In the genomic region with DNA sequence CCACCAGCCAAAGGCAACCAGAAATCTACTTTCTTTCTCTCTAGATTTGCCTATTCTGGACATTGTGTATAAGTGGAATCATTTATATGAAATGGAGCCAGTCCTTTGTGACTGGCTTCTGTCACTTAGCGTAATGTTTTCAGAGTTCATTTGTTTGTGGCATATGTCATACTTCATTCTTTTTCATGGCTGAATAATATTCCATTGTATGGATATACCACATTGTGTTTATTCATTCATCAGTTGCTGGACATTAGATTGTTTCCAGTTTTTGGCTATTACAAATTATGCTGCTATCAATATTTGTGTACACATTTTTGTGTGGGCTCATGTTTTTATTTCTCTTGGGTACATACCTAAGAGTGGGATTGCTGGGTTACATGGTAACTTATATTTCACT, we compare ENCODE assay signal across 37 cellular contexts.
"Had no signal": no experiment of that assay in that cellular context is flagged by ENCODE, and none has a peak within 500 bp of the region (broad histone marks: within the 10 kb centered on the region; RNA-seq: fewer than 3 reads in every experiment).

No MANE protein-coding gene starts in this region.

- H3K36me3 ChIP-seq: cardiac muscle cell had no signal

- H3K27me3 ChIP-seq: ascending aorta, cardiac muscle cell had no signal

- DNase-seq: activated CD4-positive, alpha-beta memory T cell treated with anti-CD3 and anti-CD28 coated beads, Interleukin-2, amount 10 ng/mL, durations not matched to agents 7 days and 5 days; activated CD4-positive, alpha-beta T cell treated with anti-CD3 and anti-CD28 coated beads for 1 hour; activated CD4-positive, alpha-beta T cell treated with anti-CD3 and anti-CD28 coated beads for 36 hours; activated CD4-positive, alpha-beta T cell treated with anti-CD3 and anti-CD28 coated beads for 48 hours; activated CD4-positive, alpha-beta T cell treated with anti-CD3 and anti-CD28 coated beads, Interleukin-2, amount 10 ng/mL, durations not matched to agents 7 days and 5 days; activated CD4-positive, alpha-beta T cell treated with anti-CD3 and anti-CD28 coated beads, Interleukin-2, amount 50 U/mL, for 48 hours; activated CD4-positive, CD25-positive, alpha-beta regulatory T cell; activated CD8-positive, alpha-beta memory T cell treated with anti-CD3 and anti-CD28 coated beads for 24 hours; activated CD8-positive, alpha-beta memory T cell treated with anti-CD3 and anti-CD28 coated beads, Interleukin-2, amount 10 ng/mL, durations not matched to agents 7 days and 5 days; activated CD8-positive, alpha-beta memory T cell treated with anti-CD3 and anti-CD28 coated beads, Interleukin-2, amount 50 U/mL, for 48 hours; activated CD8-positive, alpha-beta T cell treated with anti-CD3 and anti-CD28 coated beads, Interleukin-2, amount 10 ng/mL, durations not matched to agents 7 days and 5 days; activated effector memory CD4-positive, alpha-beta T cell treated with Interleukin-2 at 50 U/mL for 16 hours; activated gamma-delta T cell; activated naive CD4-positive, alpha-beta T cell treated with anti-CD3 and anti-CD28 coated beads, Interleukin-2, amount 10 ng/mL, durations not matched to agents 7 days and 5 days; activated naive CD4-positive, alpha-beta T cell treated with Interleukin-2 at 50 U/mL for 16 hours; activated naive CD8-positive, alpha-beta T cell treated with anti-CD3 and anti-CD28 coated beads, Interleukin-2, amount 10 ng/mL, durations not matched to agents 7 days and 5 days; activated naive CD8-positive, alpha-beta T cell treated with anti-CD3 and anti-CD28 coated beads, Interleukin-2, amount 50 U/mL, for 24 hours; activated T-cell treated with anti-CD3 and anti-CD28 coated beads, Interleukin-2, amount 50 U/mL, for 24 hours; activated T-cell treated with anti-CD3 and anti-CD28 coated beads, Interleukin-2, amount 50 U/mL, for 48 hours; amygdala; anterior cingulate cortex; caudate nucleus; cerebellar nuclear complex; T-helper 17 cell; T-helper 9 cell had no signal

- H3K4me3 Mint-ChIP-seq: activated CD4-positive, alpha-beta memory T cell treated with anti-CD3 and anti-CD28 coated beads, Interleukin-2, amount 10 ng/mL, durations not matched to agents 7 days and 5 days; activated CD4-positive, alpha-beta T cell treated with anti-CD3 and anti-CD28 coated beads for 36 hours; activated CD4-positive, alpha-beta T cell treated with anti-CD3 and anti-CD28 coated beads, Interleukin-2, amount 10 ng/mL, durations not matched to agents 7 days and 5 days; activated CD8-positive, alpha-beta memory T cell treated with anti-CD3 and anti-CD28 coated beads, Interleukin-2, amount 10 ng/mL, durations not matched to agents 7 days and 5 days; activated CD8-positive, alpha-beta T cell treated with anti-CD3 and anti-CD28 coated beads, Interleukin-2, amount 10 ng/mL, durations not matched to agents 7 days and 5 days; activated naive CD4-positive, alpha-beta T cell treated with anti-CD3 and anti-CD28 coated beads, Interleukin-2, amount 10 ng/mL, durations not matched to agents 7 days and 5 days; activated naive CD4-positive, alpha-beta T cell treated with anti-CD3 and anti-CD28 coated beads, Interleukin-2, amount 50 U/mL, for 24 hours; activated naive CD8-positive, alpha-beta T cell; activated naive CD8-positive, alpha-beta T cell treated with anti-CD3 and anti-CD28 coated beads, Interleukin-2, amount 10 ng/mL, durations not matched to agents 7 days and 5 days; activated naive CD8-positive, alpha-beta T cell treated with anti-CD3 and anti-CD28 coated beads, Interleukin-2, amount 50 U/mL, for 24 hours; activated T-cell treated with anti-CD3 and anti-CD28 coated beads, Interleukin-2, amount 50 U/mL, for 24 hours; brain; central memory CD8-positive, alpha-beta T cell; T-helper 17 cell; T-helper 2 cell treated with Interferon-gamma antibody and Interleukin-4, amounts not matched to agents 5 μg/mL and 100 μg/mL, for 36 hours had no signal

- H3K36me3 Mint-ChIP-seq: activated CD8-positive, alpha-beta memory T cell treated with anti-CD3 and anti-CD28 coated beads, Interleukin-2, amount 10 ng/mL, durations not matched to agents 7 days and 5 days; activated naive CD4-positive, alpha-beta T cell treated with anti-CD3 and anti-CD28 coated beads, Interleukin-2, amount 10 ng/mL, durations not matched to agents 7 days and 5 days; activated naive CD8-positive, alpha-beta T cell had no signal

- H3K27ac ChIP-seq: ascending aorta, cardiac muscle cell, VCaP had no signal

- H3K9me3 ChIP-seq: ascending aorta had no signal

- H3K27ac Mint-ChIP-seq: activated CD4-positive, alpha-beta memory T cell treated with anti-CD3 and anti-CD28 coated beads, Interleukin-2, amount 10 ng/mL, durations not matched to agents 7 days and 5 days; activated CD4-positive, alpha-beta T cell treated with anti-CD3 and anti-CD28 coated beads for 36 hours; activated CD4-positive, alpha-beta T cell treated with anti-CD3 and anti-CD28 coated beads, Interleukin-2, amount 10 ng/mL, durations not matched to agents 7 days and 5 days; activated CD8-positive, alpha-beta memory T cell treated with anti-CD3 and anti-CD28 coated beads, Interleukin-2, amount 10 ng/mL, durations not matched to agents 7 days and 5 days; activated CD8-positive, alpha-beta T cell treated with anti-CD3 and anti-CD28 coated beads, Interleukin-2, amount 10 ng/mL, durations not matched to agents 7 days and 5 days; activated naive CD4-positive, alpha-beta T cell treated with anti-CD3 and anti-CD28 coated beads, Interleukin-2, amount 10 ng/mL, durations not matched to agents 7 days and 5 days; activated naive CD4-positive, alpha-beta T cell treated with anti-CD3 and anti-CD28 coated beads, Interleukin-2, amount 50 U/mL, for 24 hours; activated naive CD8-positive, alpha-beta T cell; activated naive CD8-positive, alpha-beta T cell treated with anti-CD3 and anti-CD28 coated beads, Interleukin-2, amount 10 ng/mL, durations not matched to agents 7 days and 5 days; activated naive CD8-positive, alpha-beta T cell treated with anti-CD3 and anti-CD28 coated beads, Interleukin-2, amount 50 U/mL, for 24 hours; activated T-cell treated with anti-CD3 and anti-CD28 coated beads, Interleukin-2, amount 50 U/mL, for 24 hours; activated T-helper 2 cell treated with anti-CD3 and anti-CD28 coated beads, Interferon-gamma antibody, Interleukin-2, Interleukin-4, amounts not matched to agents 10 μg/mL and 5 μg/mL and 100 μg/mL, durations not matched to agents 14 hours and 24 hours and 36 hours; brain; T-helper 17 cell; T-helper 2 cell treated with Interferon-gamma antibody and Interleukin-4, amounts not matched to agents 5 μg/mL and 100 μg/mL, for 36 hours had no signal

- FAIRE-seq: bronchial epithelial cell, TTC549 had no signal

- H3K27me3 Mint-ChIP-seq: activated naive CD4-positive, alpha-beta T cell treated with anti-CD3 and anti-CD28 coated beads, Interleukin-2, amount 10 ng/mL, durations not matched to agents 7 days and 5 days; activated naive CD8-positive, alpha-beta T cell; activated naive CD8-positive, alpha-beta T cell treated with anti-CD3 and anti-CD28 coated beads, Interleukin-2, amount 10 ng/mL, durations not matched to agents 7 days and 5 days; activated naive CD8-positive, alpha-beta T cell treated with anti-CD3 and anti-CD28 coated beads, Interleukin-2, amount 50 U/mL, for 24 hours; activated T-cell treated with anti-CD3 and anti-CD28 coated beads, Interleukin-2, amount 50 U/mL, for 24 hours; brain had no signal

- H3K4me1 Mint-ChIP-seq: activated CD4-positive, alpha-beta memory T cell treated with anti-CD3 and anti-CD28 coated beads, Interleukin-2, amount 10 ng/mL, durations not matched to agents 7 days and 5 days; activated CD4-positive, alpha-beta T cell treated with anti-CD3 and anti-CD28 coated beads for 36 hours; activated CD4-positive, alpha-beta T cell treated with anti-CD3 and anti-CD28 coated beads, Interleukin-2, amount 10 ng/mL, durations not matched to agents 7 days and 5 days; activated CD8-positive, alpha-beta memory T cell treated with anti-CD3 and anti-CD28 coated beads, Interleukin-2, amount 10 ng/mL, durations not matched to agents 7 days and 5 days; activated naive CD4-positive, alpha-beta T cell treated with anti-CD3 and anti-CD28 coated beads, Interleukin-2, amount 10 ng/mL, durations not matched to agents 7 days and 5 days; activated naive CD4-positive, alpha-beta T cell treated with anti-CD3 and anti-CD28 coated beads, Interleukin-2, amount 50 U/mL, for 24 hours; activated naive CD8-positive, alpha-beta T cell treated with anti-CD3 and anti-CD28 coated beads, Interleukin-2, amount 10 ng/mL, durations not matched to agents 7 days and 5 days; activated naive CD8-positive, alpha-beta T cell treated with anti-CD3 and anti-CD28 coated beads, Interleukin-2, amount 50 U/mL, for 24 hours; brain; central memory CD8-positive, alpha-beta T cell had no signal

- ATAC-seq: activated CD4-positive, alpha-beta T cell treated with anti-CD3 and anti-CD28 coated beads for 36 hours; activated CD4-positive, CD25-positive, alpha-beta regulatory T cell treated with anti-CD3 and anti-CD28 coated beads, Interleukin-2, amount 50 U/mL, for 24 hours; activated CD8-positive, alpha-beta memory T cell treated with anti-CD3 and anti-CD28 coated beads, Interleukin-2, amount 10 ng/mL, durations not matched to agents 7 days and 5 days; activated CD8-positive, alpha-beta T cell treated with anti-CD3 and anti-CD28 coated beads, Interleukin-2, amount 10 ng/mL, durations not matched to agents 7 days and 5 days; activated naive CD8-positive, alpha-beta T cell treated with anti-CD3 and anti-CD28 coated beads, Interleukin-2, amount 50 U/mL, for 24 hours; T-helper 17 cell had no signal

- H3K4me3 ChIP-seq: ascending aorta, cardiac muscle cell had no signal
